13 cellular contexts compared by ENCODE assay signal in genomic region chr9:134239130-134239888, GRCh38.
DNase-seq lines count a peak whose midpoint lies in the region; ATAC-seq and TF ChIP-seq lines count a peak whose summit lies in the region.
"Had no signal": no experiment of that assay in that cellular context is flagged by ENCODE, and none has a peak within 500 bp of the region (broad histone marks: within the 10 kb centered on the region; RNA-seq: fewer than 3 reads in every experiment).

No MANE protein-coding gene starts in this region.

- H3K4me1 ChIP-seq in BLaER1 (peaks cover 86% of the 10 kb centered on the region), NT2/D1 (ENCODE audit: insufficient read depth, insufficient read length) (peaks cover 15% of the 10 kb centered on the region), suprapubic skin (peaks cover 25% of the 10 kb centered on the region), thyroid gland (peaks cover 0 to 19% of the 10 kb centered on the region in 2 donors)
- peaks cover 58 to 94% (median 84%) of the 10 kb centered on the region in 10 experiments for H3K4me1 ChIP-seq in BLaER1 treated with 17β-estradiol and CSF1 and Interleukin-3, amounts not matched to agents 10 nM and 100 nM
- H3K4me1 ChIP-seq: HAP-1 had no signal

- TF ChIP-seq CTCF in suprapubic skin (IDR thresholded peaks at IDR 0.05): no peak
- TF ChIP-seq CTCF in thyroid gland (IDR thresholded peaks at IDR 0.05): no peak

- H3K27ac Mint-ChIP-seq in stimulated activated effector memory CD8-positive, alpha-beta T cell treated with anti-CD3 and anti-CD28 coated beads, Interleukin-12 subunit alpha, Interleukin-12 subunit beta, amount 100 ng/mL, for 72 hours: peak overlapping the region; percentile 12
- H3K27ac Mint-ChIP-seq: CD8-positive, alpha-beta T cell had no signal

- TF ChIP-seq POLR2A in suprapubic skin (IDR thresholded peaks at IDR 0.05): no peak
- no peak for TF ChIP-seq POLR2A in thyroid gland (IDR thresholded peaks at IDR 0.05)

- H3K9me3 Mint-ChIP-seq in stimulated activated effector memory CD8-positive, alpha-beta T cell treated with anti-CD3 and anti-CD28 coated beads, Interleukin-12 subunit alpha, Interleukin-12 subunit beta, amount 100 ng/mL, for 72 hours: no peaks in the 10 kb centered on the region
- H3K9me3 Mint-ChIP-seq: CD8-positive, alpha-beta T cell had no signal

- H3K27ac ChIP-seq in BLaER1 (no peak overlapping the region), suprapubic skin (no peak overlapping the region), thyroid gland (no peak overlapping the region)
- no peak overlapping the region for H3K27ac ChIP-seq in BLaER1 treated with 17β-estradiol and CSF1 and Interleukin-3, amounts not matched to agents 10 nM and 100 nM
- H3K27ac ChIP-seq: HL-60 had no signal

- intact Hi-C loops in thyroid gland (cut with DNase I): no loop called here

- TF ChIP-seq EP300 in suprapubic skin (IDR thresholded peaks at IDR 0.05): no peak

- H3K9me3 ChIP-seq in BLaER1 (no peaks in the 10 kb centered on the region), NT2/D1 (ENCODE audit: insufficient read depth, low read length) (no peaks in the 10 kb centered on the region), suprapubic skin (no peaks in the 10 kb centered on the region), thyroid gland (no peaks in the 10 kb centered on the region)
- no peaks in the 10 kb centered on the region for H3K9me3 ChIP-seq in BLaER1 treated with 17β-estradiol and CSF1 and Interleukin-3, amounts not matched to agents 10 nM and 100 nM (replicated peaks in 1 of 11)
- H3K9me3 ChIP-seq: HAP-1 had no signal

- H4K20me1 ChIP-seq in BLaER1: peaks cover 14% of the 10 kb centered on the region; the same call in 1 of the 2 replicates
- peaks cover 0 to 15% (median 0%) of the 10 kb centered on the region in 11 experiments; a peak in 4 of 22 replicates for H4K20me1 ChIP-seq in BLaER1 treated with 17β-estradiol and CSF1 and Interleukin-3, amounts not matched to agents 10 nM and 100 nM

- 92% methylated on average over 5 of the region's 28 CpGs for WGBS in suprapubic skin
- 85% methylated on average over 10 to 28 of the region's 28 CpGs for WGBS in thyroid gland, 2 donors

- H3K4me3 ChIP-seq in BLaER1 (no peak overlapping the region), NT2/D1 (ENCODE audit: insufficient read length, low read depth) (no peak overlapping the region), suprapubic skin (no peak overlapping the region), thyroid gland (replicated peaks in 1 of 3) (no peak overlapping the region)
- no peak overlapping the region for H3K4me3 ChIP-seq in BLaER1 treated with 17β-estradiol and CSF1 and Interleukin-3, amounts not matched to agents 10 nM and 100 nM
- H3K4me3 ChIP-seq: HAP-1 had no signal

- no peaks in the 10 kb centered on the region for H3K36me3 Mint-ChIP-seq in stimulated activated effector memory CD8-positive, alpha-beta T cell treated with anti-CD3 and anti-CD28 coated beads, Interleukin-12 subunit alpha, Interleukin-12 subunit beta, amount 100 ng/mL, for 72 hours
- H3K36me3 Mint-ChIP-seq: CD8-positive, alpha-beta T cell had no signal

- ATAC-seq in stimulated activated effector memory CD8-positive, alpha-beta T cell treated with anti-CD3 and anti-CD28 coated beads, Interleukin-12 subunit alpha, Interleukin-12 subunit beta, amount 100 ng/mL, for 72 hours: no peak
- ATAC-seq: CD8-positive, alpha-beta T cell had no signal

- no peak overlapping the region for H3K4me3 Mint-ChIP-seq in stimulated activated effector memory CD8-positive, alpha-beta T cell treated with anti-CD3 and anti-CD28 coated beads, Interleukin-12 subunit alpha, Interleukin-12 subunit beta, amount 100 ng/mL, for 72 hours
- H3K4me3 Mint-ChIP-seq: CD8-positive, alpha-beta T cell had no signal

- H3K36me3 ChIP-seq in BLaER1: no peaks in the 10 kb centered on the region
- no peaks in the 10 kb centered on the region for H3K36me3 ChIP-seq in BLaER1 treated with 17β-estradiol and CSF1 and Interleukin-3, amounts not matched to agents 10 nM and 100 nM
- H3K36me3 ChIP-seq in NT2/D1 (ENCODE audit: insufficient read depth, insufficient read length, low read length): no peaks in the 10 kb centered on the region
- H3K36me3 ChIP-seq in suprapubic skin: no peaks in the 10 kb centered on the region
- H3K36me3 ChIP-seq in thyroid gland: no peaks in the 10 kb centered on the region
- H3K36me3 ChIP-seq: HAP-1 had no signal

- peaks cover 12% of the 10 kb centered on the region for H3K4me1 Mint-ChIP-seq in stimulated activated effector memory CD8-positive, alpha-beta T cell treated with anti-CD3 and anti-CD28 coated beads, Interleukin-12 subunit alpha, Interleukin-12 subunit beta, amount 100 ng/mL, for 72 hours

- H3K27me3 ChIP-seq in BLaER1 (peaks cover 5% of the 10 kb centered on the region; the same call in 1 of the 2 replicates), NT2/D1 (ENCODE audit: insufficient read depth, insufficient read length) (no peaks in the 10 kb centered on the region), suprapubic skin (peaks cover 37% of the 10 kb centered on the region), thyroid gland (no peaks in the 10 kb centered on the region)
- H3K27me3 ChIP-seq in BLaER1 treated with 17β-estradiol and CSF1 and Interleukin-3, amounts not matched to agents 10 nM and 100 nM: peaks cover 4 to 36% (median 21%) of the 10 kb centered on the region in 11 experiments; a peak in 17 of 22 replicates

- DNase-seq in NT2/D1 (ENCODE audit: low read depth, low spot score) (no peak), suprapubic skin (ENCODE audit: low spot score in 2 of 2) (no peak), thyroid gland (no peak)
- no peak for DNase-seq in stimulated activated effector memory CD8-positive, alpha-beta T cell treated with anti-CD3 and anti-CD28 coated beads, Interleukin-12 subunit alpha, Interleukin-12 subunit beta, amount 100 ng/mL, for 72 hours (ENCODE audit: low spot score in 2 of 2)
- DNase-seq: ACHN, Calu3, GF-D8, GOT3 had no signal

- H3K4me2 ChIP-seq in BLaER1: peak overlapping the region; percentile 87
- peak overlapping the region; percentile 41 to 90 (median 81); a peak in 20 of 22 replicates for H3K4me2 ChIP-seq in BLaER1 treated with 17β-estradiol and CSF1 and Interleukin-3, amounts not matched to agents 10 nM and 100 nM

- 0 out of 2 replicates have a peak overlapping the region, but pooled peaks have one; percentile 39 for H3K9ac ChIP-seq in BLaER1
- peak overlapping the region in 4 of 11 experiments; percentile 11 to 51 (median 35); a peak in 4 of 22 replicates for H3K9ac ChIP-seq in BLaER1 treated with 17β-estradiol and CSF1 and Interleukin-3, amounts not matched to agents 10 nM and 100 nM
- H3K9ac ChIP-seq in NT2/D1 (ENCODE audit: insufficient read length, low read depth): peak overlapping the region; percentile 36
